Comparison of ENCODE assay signal across 13 cellular contexts in genomic region chr16:75239463-75240122, GRCh38. TPM values are rescaled to one million over a fixed set of nuclear protein-coding genes. Genes with fewer than 3 reads are reported as not detected.
DNase-seq lines count a peak whose midpoint lies in the region; ATAC-seq and TF ChIP-seq lines count a peak whose summit lies in the region.
"Had no signal": no experiment of that assay in that cellular context is flagged by ENCODE, and none has a peak within 500 bp of the region (broad histone marks: within the 10 kb centered on the region; RNA-seq: fewer than 3 reads in every experiment).

No MANE protein-coding gene starts in this region.

- H3K27me3 Mint-ChIP-seq in glutamatergic neuron (ENCODE audit: unreplicated experiment) = peaks cover 18% of the 10 kb centered on the region

- TF ChIP-seq CTCF in A673 (conservative IDR thresholded peaks at IDR 0.05; ENCODE audit: low read depth, low read length) (no peak), glutamatergic neuron (IDR thresholded peaks at IDR 0.05; ENCODE audit: partially characterized antibody, unreplicated experiment) (no peak), prostate gland (IDR thresholded peaks at IDR 0.05) (no peak), omental fat pad (IDR thresholded peaks at IDR 0.05) (no peak)

- DNase-seq in A673 (ENCODE audit: low spot score) (no peak), SK-N-MC (ENCODE audit: low read depth, low spot score) (no peak), glutamatergic neuron (peak; percentile 14), prostate gland (ENCODE audit: low spot score) (no peak), omental fat pad (ENCODE audit: low spot score) (no peak), NOMO-1 treated with dmso at 0.1 percent for 144 hours (lab: John Stamatoyannopoulos, UW; ENCODE audit: unreplicated experiment) (no peak), HUDEP-2 (lab: John Stamatoyannopoulos, UW; ENCODE audit: unreplicated experiment in 76 of 76) (no peak)
- DNase-seq in activated naive CD4-positive, alpha-beta T cell treated with anti-CD3 and anti-CD28 coated beads, Interleukin-2, amount 50 U/mL, for 16 hours = no peak
- DNase-seq: activated CD8-positive, alpha-beta memory T cell treated with anti-CD3 and anti-CD28 coated beads for 24 hours; activated naive CD4-positive, alpha-beta T cell treated with anti-CD3 and anti-CD28 coated beads, Interleukin-2, amount 10 ng/mL, durations not matched to agents 7 days and 5 days; effector CD8-positive, alpha-beta T cell; naive B cell had no signal

- no peak for ATAC-seq in omental fat pad (ENCODE audit: low FRiP score)

- BruUV-seq in A673 (replicated peaks; lab: Mats Ljungman, UMichigan) = no TSS peak

- CTCF ChIA-PET in A673 (lab: Charles Lee) = interaction anchor here (1.0 to 1.9 kb wide), 3 partner anchors 40 to 146 kb away, joined by 4 to 8 read pairs (median 4); no protein-coding TSS in a partner anchor

- peak overlapping the region; percentile 93 for H3K27ac Mint-ChIP-seq in glutamatergic neuron (ENCODE audit: unreplicated experiment)
- H3K27ac Mint-ChIP-seq: activated naive CD4-positive, alpha-beta T cell treated with anti-CD3 and anti-CD28 coated beads, Interleukin-2, amount 10 ng/mL, durations not matched to agents 7 days and 5 days; naive B cell; T-helper 1 cell treated with Interleukin-12 subunit alpha and Interleukin-12 subunit beta and Interleukin-4 antibody, amounts not matched to agents 30 μg/mL and 1 μg/mL, for 36 hours had no signal

- H3K9ac ChIP-seq in SK-N-MC (ENCODE audit: insufficient read length) = no peak overlapping the region

- H3K4me1 Mint-ChIP-seq in glutamatergic neuron (ENCODE audit: low read depth, unreplicated experiment) = peaks cover 35% of the 10 kb centered on the region

- no peaks in the 10 kb centered on the region for H3K9me3 ChIP-seq in A673 (ENCODE audit: low read depth, low read length, poor library complexity, severe bottlenecking)
- no peaks in the 10 kb centered on the region for H3K9me3 ChIP-seq in SK-N-MC (ENCODE audit: low read depth, low read length)
- H3K9me3 ChIP-seq in prostate gland = no peaks in the 10 kb centered on the region

- H3K4me3 ChIP-seq in A673 (ENCODE audit: low read depth, low read length, poor library complexity, severe bottlenecking) (no peak overlapping the region), SK-N-MC (no peak overlapping the region), prostate gland (no peak overlapping the region)

- H3K4me3 Mint-ChIP-seq in glutamatergic neuron (ENCODE audit: unreplicated experiment) = peak overlapping the region; percentile 1
- H3K4me3 Mint-ChIP-seq: activated naive CD4-positive, alpha-beta T cell treated with anti-CD3 and anti-CD28 coated beads, Interleukin-2, amount 10 ng/mL, durations not matched to agents 7 days and 5 days; T-helper 1 cell treated with Interleukin-12 subunit alpha and Interleukin-12 subunit beta and Interleukin-4 antibody, amounts not matched to agents 30 μg/mL and 1 μg/mL, for 36 hours had no signal

- H3K9me3 Mint-ChIP-seq in glutamatergic neuron (ENCODE audit: unreplicated experiment) = peaks cover 30% of the 10 kb centered on the region
- H3K9me3 Mint-ChIP-seq: activated naive CD4-positive, alpha-beta T cell treated with anti-CD3 and anti-CD28 coated beads, Interleukin-2, amount 10 ng/mL, durations not matched to agents 7 days and 5 days; naive B cell; T-helper 1 cell treated with Interleukin-12 subunit alpha and Interleukin-12 subunit beta and Interleukin-4 antibody, amounts not matched to agents 30 μg/mL and 1 μg/mL, for 36 hours had no signal

- H3K4me1 ChIP-seq in A673 (ENCODE audit: insufficient read depth, low read length, poor library complexity, severe bottlenecking) (peaks cover 44% of the 10 kb centered on the region), prostate gland (replicated peaks) (peaks cover 25% of the 10 kb centered on the region)

- H3K36me3 Mint-ChIP-seq in glutamatergic neuron (ENCODE audit: unreplicated experiment) = no peaks in the 10 kb centered on the region
- H3K36me3 Mint-ChIP-seq: activated naive CD4-positive, alpha-beta T cell treated with anti-CD3 and anti-CD28 coated beads, Interleukin-2, amount 10 ng/mL, durations not matched to agents 7 days and 5 days; naive B cell had no signal

- H3K27ac ChIP-seq in A673 (ENCODE audit: low read depth, low read length, poor library complexity, severe bottlenecking) = peak overlapping the region; percentile 60
- H3K27ac ChIP-seq in SK-N-MC = 0 out of 2 replicates have a peak overlapping the region, but pooled peaks have one; percentile 74
- peak overlapping the region; percentile 76 to 78 for H3K27ac ChIP-seq in prostate gland

- no peaks in the 10 kb centered on the region for H3K27me3 ChIP-seq in A673 (replicated peaks; ENCODE audit: insufficient read depth, low read depth, low read length, poor library complexity)
- H3K27me3 ChIP-seq in prostate gland (replicated peaks; ENCODE audit: insufficient read depth) = no peaks in the 10 kb centered on the region

- H3K36me3 ChIP-seq in A673 (ENCODE audit: insufficient read depth, low read length, poor library complexity, severe bottlenecking) (peaks cover 7% of the 10 kb centered on the region), SK-N-MC (ENCODE audit: insufficient read depth, low read length) (no peaks in the 10 kb centered on the region), prostate gland (peaks cover 5 to 17% of the 10 kb centered on the region in 2 donors)

- 82% methylated on average over 17 of the region's 22 CpGs for WGBS in prostate gland

- intact Hi-C loops in A673 (cut with micrococcal nuclease; ENCODE audit: unreplicated experiment) = no loop called here
- intact Hi-C loops in prostate gland (cut with DNase I) = loop anchor here (5.0 kb wide), 1 partner anchor 163 kb away; no protein-coding TSS in a partner anchor

- POLR2A ChIA-PET in A673 (lab: Charles Lee; ENCODE audit: low non-redundant PET) = no interaction called here

- no peak for TF ChIP-seq POLR2A in prostate gland (IDR thresholded peaks at IDR 0.05)

RNA-seq across cellular contexts. Expression of gene BCAR1, which starts 11.8 kb away (rescaled TPM):
- total RNA-seq in A673 (2021) = 42.2 and 47.3 TPM in 2 replicates
- total RNA-seq in glutamatergic neuron (ENCODE audit: unreplicated experiment) = 212 TPM
- total RNA-seq in prostate gland = 100 to 1,000 TPM in 1 of 2 donors, 10 to 100 TPM in 1; 51.1 to 181 TPM
- 10 to 100 TPM; 30.1 to 98.0 (median 38.0) TPM for total RNA-seq in omental fat pad

RNA-seq across cellular contexts. Expression of gene CTRB1, which starts 20.8 kb away (rescaled TPM):
- total RNA-seq in A673 (2021) (not detected in 2 replicates), glutamatergic neuron (ENCODE audit: unreplicated experiment) (not detected), prostate gland (1 to 10 TPM in 1 of 2 donors, not detected in 1; 7.0 TPM), omental fat pad (under 1 TPM in 1 of 4 donors, not detected in 3; 0.69 TPM)

RNA-seq across cellular contexts. Expression of gene CTRB2, which starts 32.6 kb away (rescaled TPM):
- total RNA-seq in A673 (2021) = not detected in 2 replicates
- total RNA-seq in glutamatergic neuron (ENCODE audit: unreplicated experiment) = not detected
- not detected for total RNA-seq in prostate gland
- total RNA-seq in omental fat pad = not detected
